Comparison of ENCODE assay signal across 9 cellular contexts in genomic region chr11:63491240-63491587, GRCh38. TPM values are rescaled to one million over a fixed set of nuclear protein-coding genes. Genes with fewer than 3 reads are reported as not detected.
DNase-seq lines count a peak whose midpoint lies in the region; ATAC-seq and TF ChIP-seq lines count a peak whose summit lies in the region.
"Had no signal": no experiment of that assay in that cellular context is flagged by ENCODE, and none has a peak within 500 bp of the region (broad histone marks: within the 10 kb centered on the region; RNA-seq: fewer than 3 reads in every experiment).

No MANE protein-coding gene starts in this region.

- TF ChIP-seq CTCF in right atrium auricular region (IDR thresholded peaks at IDR 0.05) (no peak), psoas muscle (IDR thresholded peaks at IDR 0.05) (no peak)

- intact Hi-C loops in psoas muscle (cut with DNase I): no loop called here

- ATAC-seq in psoas muscle: peak in 2 of 4 donors; percentile 10 to 17
- ATAC-seq in GM21367 (IDR thresholded peaks at IDR 0.05; ENCODE audit: unreplicated experiment): no peak
- no peak for ATAC-seq in HG03439 (IDR thresholded peaks at IDR 0.05; ENCODE audit: unreplicated experiment)

- H3K27me3 Mint-ChIP-seq in activated naive CD8-positive, alpha-beta T cell: peaks cover 7% of the 10 kb centered on the region

- no peaks in the 10 kb centered on the region for H3K9me3 Mint-ChIP-seq in activated naive CD8-positive, alpha-beta T cell (ENCODE audit: low read depth)

- H3K4me3 ChIP-seq in right atrium auricular region: peak overlapping the region; percentile 40 to 55
- peak overlapping the region; percentile 61 for H3K4me3 ChIP-seq in psoas muscle

- in situ Hi-C loops in G401 (cut with HindIII; ENCODE audit: low sequenced_read_pairs): no loop called here

- 4 to 7% (median 5%) methylated on average over 13 of the region's 13 CpGs for WGBS in psoas muscle, 3 donors

- no peaks in the 10 kb centered on the region for H3K9me3 ChIP-seq in right atrium auricular region
- H3K9me3 ChIP-seq in psoas muscle: peaks cover 3% of the 10 kb centered on the region

- H3K36me3 ChIP-seq in right atrium auricular region (no peaks in the 10 kb centered on the region), psoas muscle (ENCODE audit: insufficient read depth in 1 of 2, low read depth in 1 of 2) (no peaks in the 10 kb centered on the region)

- H3K27ac Mint-ChIP-seq in activated naive CD8-positive, alpha-beta T cell: no peak overlapping the region

- peaks cover 16% of the 10 kb centered on the region for H3K4me1 Mint-ChIP-seq in activated naive CD8-positive, alpha-beta T cell (ENCODE audit: low read depth)

- H3K27me3 ChIP-seq in right atrium auricular region (no peaks in the 10 kb centered on the region), psoas muscle (ENCODE audit: insufficient read depth in 3 of 3, low read length in 2 of 3) (peaks cover 0 to 37% (median 0%) of the 10 kb centered on the region in 3 donors)

- peak overlapping the region; percentile 89 for H3K4me3 Mint-ChIP-seq in activated naive CD8-positive, alpha-beta T cell

- peak overlapping the region; percentile 59 to 62 for H3K27ac ChIP-seq in right atrium auricular region
- no peak overlapping the region for H3K27ac ChIP-seq in psoas muscle

- H3K36me3 Mint-ChIP-seq in activated naive CD8-positive, alpha-beta T cell: peaks cover 5% of the 10 kb centered on the region

- peaks cover 0 to 23% of the 10 kb centered on the region in 2 donors for H3K4me1 ChIP-seq in right atrium auricular region
- H3K4me1 ChIP-seq in psoas muscle: no peaks in the 10 kb centered on the region

- DNase-seq in DMS114 treated with DMSO at 0.1 percent for 48 hours (lab: John Stamatoyannopoulos, UW; ENCODE audit: unreplicated experiment): peak; percentile 11
- DNase-seq in right atrium auricular region (ENCODE audit: low spot score): no peak
- no peak for DNase-seq in psoas muscle
- no peak for DNase-seq in G401 (ENCODE audit: low spot score)
- no peak for DNase-seq in cerebellum (ENCODE audit: low spot score)
- DNase-seq: NCI-H510A had no signal

RNA-seq across cellular contexts. Expression of gene PLAAT5, which starts 0.2 kb away (rescaled TPM):
- 1 to 10 TPM; 4.0 to 5.3 TPM for total RNA-seq in right atrium auricular region
- total RNA-seq in psoas muscle: under 1 TPM; 0.11 to 0.59 (median 0.44) TPM
- polyA plus RNA-seq in psoas muscle: under 1 TPM; 0.14 to 0.33 (median 0.30) TPM
- total RNA-seq in G401 (2014; rRNA removed; shearing (Covaris generic)): not detected in 2 replicates
- 1.9 TPM for total RNA-seq in cerebellum

RNA-seq across cellular contexts. Expression of gene LGALS12, which starts 14.7 kb away (rescaled TPM):
- total RNA-seq in right atrium auricular region (1 to 10 TPM in 1 of 2 donors, not detected in 1; 2.9 TPM), psoas muscle (under 1 TPM in 3 of 4 donors, not detected in 1; 0.16 to 0.54 (median 0.42) TPM), cerebellum (not detected)
- 1 to 10 TPM in 1 of 3 donors, under 1 TPM in 2; 0.22 to 2.0 (median 0.53) TPM for polyA plus RNA-seq in psoas muscle
- total RNA-seq in G401 (2014; rRNA removed; shearing (Covaris generic)): not detected in 2 replicates

RNA-seq across cellular contexts. Expression of gene PLAAT4, which starts 45.4 kb away (rescaled TPM):
- total RNA-seq in right atrium auricular region: 10 to 100 TPM; 11.3 to 18.2 TPM
- 10 to 100 TPM in 1 of 4 donors, 1 to 10 TPM in 3; 6.9 to 12.2 (median 8.1) TPM for total RNA-seq in psoas muscle
- 10 to 100 TPM in 1 of 3 donors, 1 to 10 TPM in 2; 4.3 to 12.2 (median 9.7) TPM for polyA plus RNA-seq in psoas muscle
- not detected in 2 replicates for total RNA-seq in G401 (2014; rRNA removed; shearing (Covaris generic))
- 3.1 TPM for total RNA-seq in cerebellum
